Comparison of ENCODE assay signal across 1 cellular context in the genomic region with DNA sequence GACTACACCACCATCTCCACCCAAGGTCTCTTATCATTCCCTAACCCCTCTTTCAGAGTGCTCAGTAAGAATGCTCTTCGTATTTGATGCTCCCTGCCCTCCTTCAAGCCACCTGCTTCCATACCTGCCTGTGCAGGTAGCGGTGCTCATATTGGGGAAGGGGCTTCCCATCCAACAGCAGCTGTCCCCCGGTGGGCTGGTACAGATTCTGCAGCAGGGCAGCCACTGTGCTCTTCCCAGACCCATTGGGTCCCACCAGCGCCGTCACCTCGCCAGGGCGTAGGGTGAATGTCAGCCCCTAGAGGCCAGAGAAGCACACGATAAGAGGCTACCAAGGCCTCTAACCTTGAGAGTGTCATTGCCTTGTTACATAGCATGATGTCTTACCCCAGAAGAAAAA.
TF ChIP-seq lines count a peak whose summit lies in the region.

No MANE protein-coding gene starts in this region.

TF ChIP-seq in HepG2, 621 proteins besides CTCF, POLR2A, EP300 and RAD21:
- no peak for TF ChIP-seq SRSF9 (IDR thresholded peaks at IDR 0.05; ENCODE audit: borderline replicate concordance, insufficient read depth, low read depth, low read length, poor library complexity, severe bottlenecking)
- TF ChIP-seq RFX5 (IDR thresholded peaks at IDR 0.05; ENCODE audit: low read depth, low read length): 0 out of 2 replicates have a peak, but pooled peaks have one; percentile 13
- peak; percentile 21; the same call in 1 of the 2 replicates for TF ChIP-seq ZBTB33 (CRISPR knock-in tag; IDR thresholded peaks at IDR 0.05)
